10 cellular contexts compared by ENCODE assay signal in genomic region chr4:61462451-61463326, GRCh38.
DNase-seq lines count a peak whose midpoint lies in the region; ATAC-seq, FAIRE-seq and TF ChIP-seq lines count a peak whose summit lies in the region.
"Had no signal": no experiment of that assay in that cellular context is flagged by ENCODE, and none has a peak within 500 bp of the region (broad histone marks: within the 10 kb centered on the region; RNA-seq: fewer than 3 reads in every experiment).

No MANE protein-coding gene starts in this region.

- in situ Hi-C loops in GM13976 (cut with MboI; ENCODE audit: low sequenced_read_pairs, unreplicated experiment): no loop called here

- no peaks in the 10 kb centered on the region for H4K20me1 ChIP-seq in GM23338 (replicated peaks; ENCODE audit: insufficient read depth)

- H3F3A ChIP-seq in GM23338 (replicated peaks; ENCODE audit: low read depth): no peaks in the 10 kb centered on the region

- POLR2A ChIA-PET in activated CD8-positive, alpha-beta T cell treated with anti-CD3 and anti-CD28 coated beads for 36 hours (lab: Charles Lee): no interaction called here

- no peak overlapping the region for H3K4me3 Mint-ChIP-seq in GM23338
- no peak overlapping the region for H3K4me3 Mint-ChIP-seq in activated CD8-positive, alpha-beta T cell treated with anti-CD3 and anti-CD28 coated beads for 36 hours
- H3K4me3 Mint-ChIP-seq: brain; T-helper 2 cell treated with Interferon-gamma antibody and Interleukin-4, amounts not matched to agents 5 μg/mL and 100 μg/mL, for 36 hours had no signal

- H3K4me1 ChIP-seq in GM23338 (ENCODE audit: insufficient read depth) (no peaks in the 10 kb centered on the region), esophagus (ENCODE audit: control insufficient read depth in 2 of 2, insufficient read depth in 2 of 2, low read length in 1 of 2) (no peaks in the 10 kb centered on the region), pancreas (no peaks in the 10 kb centered on the region)

- H3K36me3 Mint-ChIP-seq in GM23338 (ENCODE audit: low read depth): no peaks in the 10 kb centered on the region
- H3K36me3 Mint-ChIP-seq in activated CD8-positive, alpha-beta T cell treated with anti-CD3 and anti-CD28 coated beads for 36 hours (ENCODE audit: low read depth): no peaks in the 10 kb centered on the region
- H3K36me3 Mint-ChIP-seq: brain had no signal

- no peaks in the 10 kb centered on the region for H3K9me2 ChIP-seq in GM23338 (ENCODE audit: insufficient read depth)

- no peak overlapping the region for H3K4me3 ChIP-seq in GM23338
- H3K4me3 ChIP-seq in SK-N-MC: no peak overlapping the region
- peak overlapping the region in 1 of 2 donors; percentile 8 for H3K4me3 ChIP-seq in esophagus (ENCODE audit: low read depth in 1 of 2, low read length in 2 of 2)
- H3K4me3 ChIP-seq in pancreas: no peak overlapping the region

- intact Hi-C loops in pancreas (cut with DNase I): no loop called here
- intact Hi-C loops in activated CD8-positive, alpha-beta T cell treated with anti-CD3 and anti-CD28 coated beads for 36 hours (cut with micrococcal nuclease): no loop called here

- H3K27ac ChIP-seq in GM23338 (ENCODE audit: low read depth) (no peak overlapping the region), SK-N-MC (peak overlapping the region; percentile 56; the same call in 1 of the 2 replicates), esophagus (ENCODE audit: low read depth in 2 of 2, low read length in 1 of 2) (peak overlapping the region; percentile 9 to 52), pancreas (peak overlapping the region in 1 of 4 donors; percentile 7)

- DNase-seq in GM23338 (ENCODE audit: low spot score) (no peak), SK-N-MC (ENCODE audit: low read depth, low spot score) (no peak), pancreas (peak in 1 of 6 donors; percentile 11), D721Med (ENCODE audit: insufficient read length, low spot score) (no peak), GM13976 (ENCODE audit: low spot score) (no peak), DMS153 treated with DMSO at 0.1 percent for 48 hours (lab: John Stamatoyannopoulos, UW; ENCODE audit: unreplicated experiment) (no peak)
- no peak for DNase-seq in activated CD8-positive, alpha-beta T cell treated with anti-CD3 and anti-CD28 coated beads for 36 hours

- FAIRE-seq in pancreas (lab: Jason Lieb, UNC) (no peak), D721Med (lab: Jason Lieb, UNC) (no peak)

- H3K9me3 ChIP-seq in SK-N-MC (ENCODE audit: low read depth, low read length): no peaks in the 10 kb centered on the region
- no peaks in the 10 kb centered on the region for H3K9me3 ChIP-seq in esophagus (ENCODE audit: control insufficient read depth in 2 of 2, insufficient read depth in 1 of 2, low read depth in 1 of 2, low read length in 1 of 2)
- no peaks in the 10 kb centered on the region for H3K9me3 ChIP-seq in pancreas

- H3K79me2 ChIP-seq in GM23338 (replicated peaks; ENCODE audit: insufficient read depth): no peaks in the 10 kb centered on the region

- CTCF ChIA-PET in activated CD8-positive, alpha-beta T cell treated with anti-CD3 and anti-CD28 coated beads for 36 hours (lab: Charles Lee): no interaction called here

- no peak overlapping the region for H2AFZ ChIP-seq in GM23338

- H3K27me3 Mint-ChIP-seq in GM23338 (ENCODE audit: insufficient read depth, low read depth, poor library complexity): no peaks in the 10 kb centered on the region
- H3K27me3 Mint-ChIP-seq in activated CD8-positive, alpha-beta T cell treated with anti-CD3 and anti-CD28 coated beads for 36 hours: no peaks in the 10 kb centered on the region

- H3K27ac Mint-ChIP-seq in GM23338: peak overlapping the region; percentile 91
- no peak overlapping the region for H3K27ac Mint-ChIP-seq in activated CD8-positive, alpha-beta T cell treated with anti-CD3 and anti-CD28 coated beads for 36 hours
- H3K27ac Mint-ChIP-seq: T-helper 2 cell treated with Interferon-gamma antibody and Interleukin-4, amounts not matched to agents 5 μg/mL and 100 μg/mL, for 36 hours had no signal

- ATAC-seq in GM23338 (no peak), pancreas (peak; percentile 64 to 86 (median 78))
- ATAC-seq in activated CD8-positive, alpha-beta T cell treated with anti-CD3 and anti-CD28 coated beads for 36 hours: no peak

- H3K36me3 ChIP-seq in GM23338 (ENCODE audit: insufficient read depth): no peaks in the 10 kb centered on the region
- H3K36me3 ChIP-seq in SK-N-MC (ENCODE audit: insufficient read depth, low read length): no peaks in the 10 kb centered on the region
- no peaks in the 10 kb centered on the region for H3K36me3 ChIP-seq in esophagus (ENCODE audit: control insufficient read depth in 2 of 2, insufficient read depth in 2 of 2, low read length in 1 of 2)
- H3K36me3 ChIP-seq in pancreas: no peaks in the 10 kb centered on the region

- 27 to 38% methylated on average over 5 of the region's 5 CpGs for WGBS in esophagus, 2 donors
- 27 to 42% methylated on average over 5 of the region's 5 CpGs for WGBS in pancreas, 2 donors

- no peak for TF ChIP-seq CTCF in GM23338 (conservative IDR thresholded peaks at IDR 0.05; ENCODE audit: low read depth in 2 of 2)
- TF ChIP-seq CTCF in pancreas (IDR thresholded peaks at IDR 0.05): no peak
- no peak for TF ChIP-seq CTCF in D721Med (IDR thresholded peaks at IDR 0.05; ENCODE audit: insufficient read depth, missing control alignments)
- TF ChIP-seq CTCF in activated CD8-positive, alpha-beta T cell treated with anti-CD3 and anti-CD28 coated beads for 36 hours (IDR thresholded peaks at IDR 0.05): no peak
- TF ChIP-seq CTCF in GM13976 (IDR thresholded peaks at IDR 0.05; ENCODE audit: borderline replicate concordance, control extremely low read depth, extremely low read depth, insufficient read depth, missing control alignments): no peak

- no peaks in the 10 kb centered on the region for H3K9me3 Mint-ChIP-seq in GM23338
- H3K9me3 Mint-ChIP-seq in activated CD8-positive, alpha-beta T cell treated with anti-CD3 and anti-CD28 coated beads for 36 hours: peaks cover 3% of the 10 kb centered on the region
- H3K9me3 Mint-ChIP-seq: brain had no signal

- no peaks in the 10 kb centered on the region for H3K27me3 ChIP-seq in GM23338 (ENCODE audit: insufficient read depth)
- H3K27me3 ChIP-seq in esophagus (ENCODE audit: control insufficient read depth in 1 of 2, insufficient read depth in 2 of 2, low read length in 2 of 2): no peaks in the 10 kb centered on the region
- peaks cover 0 to 4% (median 0%) of the 10 kb centered on the region in 4 donors for H3K27me3 ChIP-seq in pancreas

- peaks cover 13% of the 10 kb centered on the region; the same call in 2 of the 3 replicates for H3K4me1 Mint-ChIP-seq in GM23338
- no peaks in the 10 kb centered on the region for H3K4me1 Mint-ChIP-seq in activated CD8-positive, alpha-beta T cell treated with anti-CD3 and anti-CD28 coated beads for 36 hours (ENCODE audit: low read depth)

- no peak overlapping the region for H3K9ac ChIP-seq in SK-N-MC (ENCODE audit: insufficient read length)

- H3K4me2 ChIP-seq in GM23338: no peak overlapping the region

Comparison
In these comparisons a context has a peak if more than half of its experiments do, and no peak if none do; other contexts are left out.
1. ATAC-seq: peak in pancreas (4 of 4); none in GM23338 (single experiment) and activated CD8-positive, alpha-beta T cell treated with anti-CD3 and anti-CD28 coated beads for 36 hours (single experiment).